Comparison of ENCODE assay signal across 11 cellular contexts in the genomic region with DNA sequence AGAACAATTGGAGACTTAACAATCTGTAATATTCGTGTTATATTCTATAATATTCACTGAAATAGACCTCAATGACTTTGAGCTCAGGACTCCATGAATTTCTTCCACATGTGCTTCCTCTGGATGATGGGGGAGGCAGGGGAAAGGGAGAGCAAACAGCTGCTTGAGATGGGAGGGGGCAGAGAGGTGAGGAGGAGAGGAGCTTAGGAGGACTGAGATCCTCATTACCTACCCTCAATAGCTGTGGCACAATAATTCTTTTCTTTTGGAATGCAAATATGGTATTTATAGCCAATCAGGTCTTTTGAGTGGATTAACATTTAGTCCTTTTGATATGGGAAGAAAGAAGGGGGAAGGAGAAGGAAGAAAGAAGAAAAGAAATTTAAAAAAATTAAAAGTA.
DNase-seq lines count a peak whose midpoint lies in the region; ATAC-seq and TF ChIP-seq lines count a peak whose summit lies in the region.
"Had no signal": no experiment of that assay in that cellular context is flagged by ENCODE, and none has a peak within 500 bp of the region (broad histone marks: within the 10 kb centered on the region; RNA-seq: fewer than 3 reads in every experiment).

No MANE protein-coding gene starts in this region.

- TF ChIP-seq POLR2A in HCT116 (IDR thresholded peaks at IDR 0.05; ENCODE audit: borderline replicate concordance, extremely low read depth, insufficient read depth, insufficient read length), result no peak

- H3K27ac ChIP-seq in HCT116 (ENCODE audit: low read depth, low read length) (no peak overlapping the region), WERI-Rb-1 (no peak overlapping the region)

- no peaks in the 10 kb centered on the region for H3K9me3 Mint-ChIP-seq in CD14-positive monocyte
- H3K9me3 Mint-ChIP-seq in activated naive CD8-positive, alpha-beta T cell treated with anti-CD3 and anti-CD28 coated beads, Interleukin-2, amount 50 U/mL, for 24 hours, result no peaks in the 10 kb centered on the region
- H3K9me3 Mint-ChIP-seq in naive thymus-derived CD8-positive, alpha-beta T cell, result no peaks in the 10 kb centered on the region

- ATAC-seq in HCT116, result no peak
- no peak for ATAC-seq in activated naive CD8-positive, alpha-beta T cell treated with anti-CD3 and anti-CD28 coated beads, Interleukin-2, amount 50 U/mL, for 24 hours
- no peak for ATAC-seq in naive thymus-derived CD8-positive, alpha-beta T cell
- ATAC-seq in Right ventricle myocardium inferior, result no peak
- ATAC-seq in HG02678 (IDR thresholded peaks at IDR 0.05; ENCODE audit: unreplicated experiment), result no peak

- no peaks in the 10 kb centered on the region for H3K27me3 Mint-ChIP-seq in CD14-positive monocyte (ENCODE audit: low read depth in 3 of 3)
- H3K27me3 Mint-ChIP-seq in activated naive CD8-positive, alpha-beta T cell treated with anti-CD3 and anti-CD28 coated beads, Interleukin-2, amount 50 U/mL, for 24 hours, result no peaks in the 10 kb centered on the region
- H3K27me3 Mint-ChIP-seq in naive thymus-derived CD8-positive, alpha-beta T cell, result no peaks in the 10 kb centered on the region

- no peaks in the 10 kb centered on the region for H3K36me3 ChIP-seq in HCT116 (ENCODE audit: control insufficient read depth in 1 of 2, insufficient read depth in 2 of 2, low read length in 2 of 2)
- H3K36me3 ChIP-seq in WERI-Rb-1, result no peaks in the 10 kb centered on the region

- H4K20me1 ChIP-seq in HCT116 (ENCODE audit: insufficient read depth), result no peaks in the 10 kb centered on the region

- H2AFZ ChIP-seq in HCT116 (ENCODE audit: low read depth, low read length, poor library complexity, severe bottlenecking), result peak overlapping the region; percentile 28

- no peak overlapping the region for H3K4me2 ChIP-seq in HCT116 (ENCODE audit: low read length)

- DNase-seq in CD14-positive monocyte (ENCODE audit: low spot score) (no peak), HCT116 (ENCODE audit: low read depth, low spot score) (no peak), WERI-Rb-1 (no peak), Ammon's horn (ENCODE audit: low spot score) (no peak), Right ventricle myocardium inferior (ENCODE audit: missing footprints) (no peak)
- no peak for DNase-seq in activated naive CD8-positive, alpha-beta T cell treated with anti-CD3 and anti-CD28 coated beads, Interleukin-2, amount 50 U/mL, for 24 hours
- DNase-seq in naive thymus-derived CD8-positive, alpha-beta T cell, result no peak
- DNase-seq: DMS79, NCI-H2029, SHP77 had no signal

- H3K9me2 ChIP-seq in HCT116 (ENCODE audit: insufficient read depth), result no peaks in the 10 kb centered on the region

- intact Hi-C loops in CD14-positive monocyte (cut with micrococcal nuclease) (loop anchor here in 1 of 2 donors (5.0 kb wide), 1 partner anchor 35 kb away; no protein-coding TSS in a partner anchor), HCT116 (cut with micrococcal nuclease) (no loop called here), Right ventricle myocardium inferior (cut with DNase I) (loop anchor here (5.0 kb wide), 1 partner anchor 35 kb away; no protein-coding TSS in a partner anchor)

- no peaks in the 10 kb centered on the region for H3K9me3 ChIP-seq in HCT116 (ENCODE audit: control insufficient read depth in 1 of 2, insufficient read depth in 1 of 2, low read depth in 1 of 2, low read length in 2 of 2)
- no peaks in the 10 kb centered on the region for H3K9me3 ChIP-seq in WERI-Rb-1 (ENCODE audit: severe bottlenecking)

- H3K36me3 Mint-ChIP-seq in CD14-positive monocyte, result no peaks in the 10 kb centered on the region
- H3K36me3 Mint-ChIP-seq in activated naive CD8-positive, alpha-beta T cell treated with anti-CD3 and anti-CD28 coated beads, Interleukin-2, amount 50 U/mL, for 24 hours (ENCODE audit: low read depth), result no peaks in the 10 kb centered on the region
- no peaks in the 10 kb centered on the region for H3K36me3 Mint-ChIP-seq in naive thymus-derived CD8-positive, alpha-beta T cell

- POLR2A ChIA-PET in HCT116 (lab: Charles Lee), result no interaction called here
- POLR2A ChIA-PET in naive thymus-derived CD8-positive, alpha-beta T cell (lab: Charles Lee), result interaction anchor here (0.5 to 5.6 kb wide), 5 partner anchors 14 to 258 kb away, joined by 3 to 31 read pairs (median 4); a partner anchor contains a TSS

- peaks cover 87% of the 10 kb centered on the region for H3K4me1 Mint-ChIP-seq in CD14-positive monocyte
- H3K4me1 Mint-ChIP-seq in activated naive CD8-positive, alpha-beta T cell treated with anti-CD3 and anti-CD28 coated beads, Interleukin-2, amount 50 U/mL, for 24 hours, result peaks cover 79% of the 10 kb centered on the region
- peaks cover 20 to 80% (median 71%) of the 10 kb centered on the region in 4 donors for H3K4me1 Mint-ChIP-seq in naive thymus-derived CD8-positive, alpha-beta T cell

- H3K27me3 ChIP-seq in HCT116 (ENCODE audit: insufficient read depth, low read length) (no peaks in the 10 kb centered on the region), WERI-Rb-1 (ENCODE audit: insufficient read depth, low read depth, severe bottlenecking) (no peaks in the 10 kb centered on the region)

- BruUV-seq in HCT116 (replicated peaks; lab: Mats Ljungman, UMichigan), result no TSS peak

- H3K4me1 ChIP-seq in HCT116 (ENCODE audit: control insufficient read depth in 1 of 2, insufficient read depth in 2 of 2, low read length in 2 of 2), result peaks cover 4 to 21% of the 10 kb centered on the region in 2 experiments; a peak in 3 of 4 replicates

- CTCF ChIA-PET in HCT116 (lab: Charles Lee), result no interaction called here

- H3K4me3 ChIP-seq in HCT116 (replicated peaks in 1 of 2; ENCODE audit: low read depth in 1 of 2, low read length in 2 of 2), result no peak overlapping the region
- no peak overlapping the region for H3K4me3 ChIP-seq in WERI-Rb-1 (ENCODE audit: low read depth, low read length)

- no peak for TF ChIP-seq RAD21 in HCT116 (IDR thresholded peaks at IDR 0.05; ENCODE audit: low read depth)

- no peak overlapping the region for H3K9ac ChIP-seq in HCT116 (ENCODE audit: low read length)

- no peaks in the 10 kb centered on the region for H3K79me2 ChIP-seq in HCT116 (ENCODE audit: insufficient read depth, low read length)

- RAD21 ChIA-PET in HCT116 (lab: Charles Lee; ENCODE audit: low non-redundant PET in 1 of 2, low total read pairs in 2 of 2, uncharacterized antibody in 2 of 2, unreplicated experiment in 2 of 2), result no interaction called here

- peak overlapping the region; percentile 88 to 94 (median 90) for H3K27ac Mint-ChIP-seq in CD14-positive monocyte
- H3K27ac Mint-ChIP-seq in activated naive CD8-positive, alpha-beta T cell treated with anti-CD3 and anti-CD28 coated beads, Interleukin-2, amount 50 U/mL, for 24 hours, result peak overlapping the region; percentile 71
- H3K27ac Mint-ChIP-seq in naive thymus-derived CD8-positive, alpha-beta T cell, result peak overlapping the region; percentile 8 to 97 (median 78)

- TF ChIP-seq CTCF in CD14-positive monocyte (IDR thresholded peaks at IDR 0.05), result no peak
- no peak for TF ChIP-seq CTCF in HCT116 (IDR thresholded peaks at IDR 0.05 in 2 of 3, conservative IDR thresholded peaks at IDR 0.05 in 1 of 3; ENCODE audit: borderline replicate concordance in 1 of 3, insufficient read depth in 1 of 3, low read depth in 2 of 3, low read length in 2 of 3)
- no peak for TF ChIP-seq CTCF in WERI-Rb-1 (IDR thresholded peaks at IDR 0.05; ENCODE audit: low read depth, low read length)

- no peak overlapping the region for H3K4me3 Mint-ChIP-seq in CD14-positive monocyte
- H3K4me3 Mint-ChIP-seq in activated naive CD8-positive, alpha-beta T cell treated with anti-CD3 and anti-CD28 coated beads, Interleukin-2, amount 50 U/mL, for 24 hours, result no peak overlapping the region
- H3K4me3 Mint-ChIP-seq in naive thymus-derived CD8-positive, alpha-beta T cell, result peak overlapping the region in 5 of 10 donors; percentile 32 to 77 (median 45)

TF ChIP-seq in HCT116, 20 proteins besides CTCF, POLR2A, EP300 and RAD21:
- no peak for TF ChIP-seq POLR2AphosphoS5 (IDR thresholded peaks at IDR 0.05; ENCODE audit: low read depth, low read length)
